In genomic region chr2:10433948-10434884, GRCh38 we compare ENCODE assay signal across 11 cellular contexts. TPM values are rescaled to one million over a fixed set of nuclear protein-coding genes. Genes with fewer than 3 reads are reported as not detected.
DNase-seq lines count a peak whose midpoint lies in the region; ATAC-seq and TF ChIP-seq lines count a peak whose summit lies in the region.
"Had no signal": no experiment of that assay in that cellular context is flagged by ENCODE, and none has a peak within 500 bp of the region (broad histone marks: within the 10 kb centered on the region; RNA-seq: fewer than 3 reads in every experiment).

No MANE protein-coding gene starts in this region.

- peak overlapping the region; percentile 36; the same call in 1 of the 2 replicates for H3K4me2 ChIP-seq in KMS-11
- no peak overlapping the region for H3K4me2 ChIP-seq in OCI-LY7 (ENCODE audit: low read length)

- CTCF ChIA-PET in OCI-LY7 (lab: Charles Lee; ENCODE audit: unreplicated experiment): interaction anchor here (0.6 to 1.7 kb wide), 9 partner anchors 11 to 364 kb away, joined by 3 to 14 read pairs (median 6); no protein-coding TSS in a partner anchor

- H3K4me1 ChIP-seq in KMS-11 (ENCODE audit: low read depth, poor library complexity, severe bottlenecking) (no peaks in the 10 kb centered on the region), OCI-LY7 (ENCODE audit: insufficient read depth, low read length, poor library complexity, severe bottlenecking) (peaks cover 5% of the 10 kb centered on the region), foreskin keratinocyte (no peaks in the 10 kb centered on the region)
- H3K4me1 ChIP-seq: uterus had no signal

- no peak overlapping the region for H3K9ac ChIP-seq in KMS-11

- H3K27me3 Mint-ChIP-seq in central memory CD8-positive, alpha-beta T cell: no peaks in the 10 kb centered on the region

- peak overlapping the region; percentile 36 for H3K4me3 Mint-ChIP-seq in central memory CD8-positive, alpha-beta T cell

- TF ChIP-seq CTCF in KMS-11 (conservative IDR thresholded peaks at IDR 0.05; ENCODE audit: low read depth, low read length) (no peak), OCI-LY7 (conservative IDR thresholded peaks at IDR 0.05; ENCODE audit: low read length) (no peak), foreskin keratinocyte (conservative IDR thresholded peaks at IDR 0.05) (no peak)

- ATAC-seq in central memory CD8-positive, alpha-beta T cell (replicated peaks; ENCODE audit: extremely low read depth, poor library complexity, severe bottlenecking): no peak
- ATAC-seq in sciatic nerve (peak; percentile 11), foreskin keratinocyte (no peak)

- H3K27ac Mint-ChIP-seq in central memory CD8-positive, alpha-beta T cell (ENCODE audit: low read depth): no peak overlapping the region

- peaks cover 5% of the 10 kb centered on the region for H3K36me3 Mint-ChIP-seq in central memory CD8-positive, alpha-beta T cell (ENCODE audit: insufficient read depth)

- H2AFZ ChIP-seq in KMS-11 (ENCODE audit: low read depth) (peak overlapping the region; percentile 19; the same call in 1 of the 2 replicates), OCI-LY7 (ENCODE audit: low read length) (no peak overlapping the region)

- H3K36me3 ChIP-seq in KMS-11 (ENCODE audit: insufficient read depth) (no peaks in the 10 kb centered on the region), OCI-LY7 (ENCODE audit: insufficient read depth, low read length) (peaks cover 14% of the 10 kb centered on the region)
- H3K36me3 ChIP-seq: Peyer's patch, uterus had no signal

- BruUV-seq in OCI-LY7 (replicated peaks; lab: Mats Ljungman, UMichigan): no TSS peak

- H3K9me3 ChIP-seq in OCI-LY7 (ENCODE audit: low read length): no peaks in the 10 kb centered on the region
- H3K9me3 ChIP-seq: Peyer's patch, sigmoid colon, uterus had no signal

- H4K20me1 ChIP-seq in KMS-11 (ENCODE audit: insufficient read depth) (no peaks in the 10 kb centered on the region), OCI-LY7 (ENCODE audit: insufficient read depth, low read length) (peaks cover 4% of the 10 kb centered on the region; the same call in 1 of the 2 replicates)

- intact Hi-C loops in sciatic nerve (cut with DNase I) (loop anchor here (10.0 kb wide), 2 partner anchors 309 to 359 kb away; partner anchors contain the start of gene RRM2), OCI-LY7 (cut with micrococcal nuclease; ENCODE audit: unreplicated experiment) (no loop called here)

- H3K4me1 Mint-ChIP-seq in central memory CD8-positive, alpha-beta T cell: peaks cover 13% of the 10 kb centered on the region

- POLR2A ChIA-PET in OCI-LY7 (lab: Charles Lee): interaction anchor here (0.6 to 1.7 kb wide), 4 partner anchors 11 to 725 kb away, joined by 3 to 7 read pairs (median 4); no protein-coding TSS in a partner anchor

- no peaks in the 10 kb centered on the region for H3K27me3 ChIP-seq in KMS-11 (ENCODE audit: insufficient read depth, low read depth)
- peaks cover 7% of the 10 kb centered on the region for H3K27me3 ChIP-seq in foreskin keratinocyte
- H3K27me3 ChIP-seq: Peyer's patch, sigmoid colon, uterus had no signal

- H3K79me2 ChIP-seq in KMS-11 (ENCODE audit: insufficient read depth, low read depth) (no peaks in the 10 kb centered on the region), OCI-LY7 (ENCODE audit: insufficient read depth, low read depth, low read length) (no peaks in the 10 kb centered on the region)

- H3K27ac ChIP-seq in KMS-11 (no peak overlapping the region), OCI-LY7 (ENCODE audit: low read depth, low read length, poor library complexity, severe bottlenecking) (no peak overlapping the region), foreskin keratinocyte (no peak overlapping the region)
- H3K27ac ChIP-seq: Peyer's patch, sigmoid colon, uterus had no signal

- H3K9me3 Mint-ChIP-seq in central memory CD8-positive, alpha-beta T cell: no peaks in the 10 kb centered on the region
- H3K9me3 Mint-ChIP-seq: activated CD4-positive, alpha-beta T cell treated with anti-CD3 and anti-CD28 coated beads, Interleukin-2, amount 10 ng/mL, durations not matched to agents 24 days and 14 days had no signal

- H3K4me3 ChIP-seq in KMS-11 (IDR thresholded peaks at IDR 0.05; ENCODE audit: insufficient read depth, low read depth, low read length) (no peak overlapping the region), OCI-LY7 (ENCODE audit: low read depth, low read length, poor library complexity, severe bottlenecking) (no peak overlapping the region)
- H3K4me3 ChIP-seq: Peyer's patch, sigmoid colon, uterus had no signal

- no peaks in the 10 kb centered on the region for H3K9me2 ChIP-seq in OCI-LY7 (ENCODE audit: insufficient read depth, low read length)

- peak; percentile 33 for DNase-seq in ELF-1 (ENCODE audit: low read depth, low spot score)
- no peak for DNase-seq in central memory CD8-positive, alpha-beta T cell (ENCODE audit: low spot score in 2 of 2)
- DNase-seq in sciatic nerve (ENCODE audit: low spot score): peak; percentile 52
- no peak for DNase-seq in NCI-H446 treated with DMSO at 0.1 percent for 48 hours (lab: John Stamatoyannopoulos, UW)
- DNase-seq in OCI-LY7 (ENCODE audit: low spot score): no peak
- no peak for DNase-seq in foreskin keratinocyte

RNA-seq across cellular contexts. Expression of gene ODC1, which starts 13.9 kb away (rescaled TPM):
- 33.1 TPM for total RNA-seq in sciatic nerve
- 273 and 306 TPM in 2 replicates for total RNA-seq in OCI-LY7 (2014; rRNA removed; shearing (Covaris generic))
- total RNA-seq in OCI-LY7 (2022): 221 and 256 TPM in 2 replicates
- 207 and 211 TPM in 2 replicates for total RNA-seq in foreskin keratinocyte
- 171 and 184 TPM in 2 replicates for polyA plus RNA-seq in foreskin keratinocyte

Comparison
In these comparisons a context has a peak if more than half of its experiments do, and no peak if none do; other contexts are left out.
1. DNase-seq: peak in ELF-1 (single experiment) and sciatic nerve (single experiment); none in central memory CD8-positive, alpha-beta T cell (0 of 2), NCI-H446 treated with DMSO at 0.1 percent for 48 hours (single experiment), OCI-LY7 (single experiment) and foreskin keratinocyte (0 of 2).